In genomic region chr7:29748286-29749099, GRCh38 we compare ENCODE assay signal across 8 cellular contexts. TPM values are rescaled to one million over a fixed set of nuclear protein-coding genes. Genes with fewer than 3 reads are reported as not detected.
DNase-seq lines count a peak whose midpoint lies in the region; ATAC-seq lines count a peak whose summit lies in the region.

No MANE protein-coding gene starts in this region.

- POLR2A ChIA-PET in activated CD4-positive, alpha-beta T cell treated with anti-CD3 and anti-CD28 coated beads, Interleukin-2, amount 10 ng/mL, durations not matched to agents 7 days and 5 days (lab: Charles Lee) = no interaction called here

- peak; percentile 74 for ATAC-seq in Right ventricle myocardium superior (ENCODE audit: poor library complexity)
- ATAC-seq in GM19467 (IDR thresholded peaks at IDR 0.05; ENCODE audit: unreplicated experiment) = no peak

- H3K36me3 Mint-ChIP-seq in activated CD4-positive, alpha-beta T cell treated with anti-CD3 and anti-CD28 coated beads, Interleukin-2, amount 10 ng/mL, durations not matched to agents 7 days and 5 days (ENCODE audit: low read depth) = no peaks in the 10 kb centered on the region

- H3K9me3 Mint-ChIP-seq in activated CD4-positive, alpha-beta T cell treated with anti-CD3 and anti-CD28 coated beads, Interleukin-2, amount 10 ng/mL, durations not matched to agents 7 days and 5 days = no peaks in the 10 kb centered on the region

- H3K27ac Mint-ChIP-seq in activated CD4-positive, alpha-beta T cell treated with anti-CD3 and anti-CD28 coated beads, Interleukin-2, amount 10 ng/mL, durations not matched to agents 7 days and 5 days = no peak overlapping the region

- no peaks in the 10 kb centered on the region for H3K4me1 Mint-ChIP-seq in activated CD4-positive, alpha-beta T cell treated with anti-CD3 and anti-CD28 coated beads, Interleukin-2, amount 10 ng/mL, durations not matched to agents 7 days and 5 days

- CTCF ChIA-PET in activated CD4-positive, alpha-beta T cell treated with anti-CD3 and anti-CD28 coated beads, Interleukin-2, amount 10 ng/mL, durations not matched to agents 7 days and 5 days (lab: Charles Lee) = no interaction called here

- DNase-seq in GDM1 (lab: John Stamatoyannopoulos, UW) (peak; percentile 40), NCI-H146 (lab: John Stamatoyannopoulos, UW) (peak; percentile 56), SW480 (ENCODE audit: low spot score) (peak; percentile 85), Right ventricle myocardium superior (no peak), superior temporal gyrus (ENCODE audit: extremely low spot score) (peak; percentile 83)
- no peak for DNase-seq in activated naive CD4-positive, alpha-beta T cell treated with Interleukin-2 at 50 U/mL for 16 hours
- no peak for DNase-seq in activated CD4-positive, alpha-beta T cell treated with anti-CD3 and anti-CD28 coated beads, Interleukin-2, amount 10 ng/mL, durations not matched to agents 7 days and 5 days

- intact Hi-C loops in Right ventricle myocardium superior (cut with DNase I) = loop anchor here (2.0 kb wide), 1 partner anchor 172 kb away; no protein-coding TSS in a partner anchor

- no peak overlapping the region for H3K4me3 Mint-ChIP-seq in activated CD4-positive, alpha-beta T cell treated with anti-CD3 and anti-CD28 coated beads, Interleukin-2, amount 10 ng/mL, durations not matched to agents 7 days and 5 days

- no peaks in the 10 kb centered on the region for H3K27me3 Mint-ChIP-seq in activated CD4-positive, alpha-beta T cell treated with anti-CD3 and anti-CD28 coated beads, Interleukin-2, amount 10 ng/mL, durations not matched to agents 7 days and 5 days

RNA-seq across cellular contexts. Expression of gene WIPF3, which starts 57.8 kb away (rescaled TPM):
- 5.5 TPM for total RNA-seq in Right ventricle myocardium superior
- total RNA-seq in activated CD4-positive, alpha-beta T cell treated with anti-CD3 and anti-CD28 coated beads, Interleukin-2, amount 10 ng/mL, durations not matched to agents 7 days and 5 days = not detected

Comparison
In these comparisons a context has a peak if more than half of its experiments do, and no peak if none do; other contexts are left out.
1. DNase-seq: peak in GDM1 (single experiment), NCI-H146 (single experiment), SW480 (single experiment) and superior temporal gyrus (single experiment); none in Right ventricle myocardium superior (single experiment), activated naive CD4-positive, alpha-beta T cell treated with Interleukin-2 at 50 U/mL for 16 hours (single experiment) and activated CD4-positive, alpha-beta T cell treated with anti-CD3 and anti-CD28 coated beads, Interleukin-2, amount 10 ng/mL, durations not matched to agents 7 days and 5 days (single experiment).